In the genomic region with DNA sequence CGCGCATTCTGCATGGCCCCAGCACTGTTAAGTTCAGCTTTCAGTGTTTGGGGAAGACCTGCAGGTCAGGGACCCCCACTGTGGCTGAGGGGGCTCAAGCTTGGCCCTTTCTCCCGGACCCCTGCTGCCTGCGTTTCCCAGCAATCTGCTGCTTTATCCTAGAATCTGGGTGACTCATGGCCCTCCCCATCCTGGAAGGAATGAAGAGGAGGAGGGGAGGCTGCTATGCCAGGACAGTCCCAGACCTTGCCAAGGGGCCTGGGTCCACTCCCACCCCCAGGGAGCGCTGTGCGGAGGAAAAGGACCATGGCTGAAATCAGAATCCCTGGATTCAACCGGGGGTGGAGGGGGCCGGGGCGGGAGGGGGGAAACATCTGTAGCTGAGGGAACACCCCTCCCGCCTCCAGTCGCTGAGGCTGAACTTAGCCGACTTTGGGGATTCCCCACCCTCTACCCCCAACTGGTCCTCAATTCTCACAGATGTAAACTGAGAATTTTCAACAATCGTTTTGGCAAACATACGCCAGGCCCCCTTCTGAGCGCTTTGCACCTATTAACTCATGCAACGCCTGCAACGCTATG, we compare ENCODE assay signal across 8 cellular contexts. TPM values are rescaled to one million over a fixed set of nuclear protein-coding genes. Genes with fewer than 3 reads are reported as not detected.
A peak's percentile ranks its signal among the peaks of the same experiment; 100 is the strongest.
DNase-seq lines count a peak whose midpoint lies in the region; ATAC-seq and TF ChIP-seq lines count a peak whose summit lies in the region.

No MANE protein-coding gene starts in this region.

- BruUV-seq in Panc1 (replicated peaks; lab: Mats Ljungman, UMichigan), result no TSS peak

- peak overlapping the region; percentile 27 for H2AFZ ChIP-seq in neuron (ENCODE audit: low read depth, low read length)

- H3K27me3 ChIP-seq in Panc1 (ENCODE audit: control insufficient read depth, insufficient read depth, low read length) (no peaks in the 10 kb centered on the region), neuron (ENCODE audit: insufficient read depth, low read length) (no peaks in the 10 kb centered on the region), SJCRH30 (0 out of 2 replicates have a peak, but pooled peaks cover 3% of the 10 kb centered on the region)

- in situ Hi-C loops in Panc1 (cut with HindIII; ENCODE audit: low pct_unique_long_range_greater_than_20kb, low sequenced_read_pairs), result no loop called here

- POLR2A ChIA-PET in Panc1 (lab: Charles Lee), result no interaction called here

- peak; percentile 80 for ATAC-seq in Panc1
- ATAC-seq in HG02852 (IDR thresholded peaks at IDR 0.05; ENCODE audit: unreplicated experiment), result no peak

- no peak for TF ChIP-seq CTCF in Panc1 (IDR thresholded peaks at IDR 0.05)
- no peak for TF ChIP-seq CTCF in epithelial cell of esophagus (IDR thresholded peaks at IDR 0.05; ENCODE audit: insufficient read depth, low read depth, low read length, missing control alignments)

- CTCF ChIA-PET in Panc1 (lab: Charles Lee), result interaction anchor here (0.7 kb wide), 1 partner anchor 12 kb away, joined by 5 read pairs; no protein-coding TSS in a partner anchor

- intact Hi-C loops in Panc1 (cut with micrococcal nuclease; ENCODE audit: unreplicated experiment), result no loop called here

- H3K27ac ChIP-seq in Panc1 (ENCODE audit: low read length) (no peak overlapping the region; the same call in 1 of the 2 replicates), SJCRH30 (no peak overlapping the region)

- peaks cover 3% of the 10 kb centered on the region; the same call in 1 of the 2 replicates for H3K4me1 ChIP-seq in Panc1 (ENCODE audit: control insufficient read depth, insufficient read depth, low read length)
- peaks cover 3% of the 10 kb centered on the region for H3K4me1 ChIP-seq in neuron (ENCODE audit: insufficient read depth, low read length)
- H3K4me1 ChIP-seq in SJCRH30, result no peaks in the 10 kb centered on the region

- H3K9me3 ChIP-seq in Panc1 (ENCODE audit: control insufficient read depth, insufficient read depth, low read depth, low read length) (0 out of 2 replicates have a peak, but pooled peaks cover 5% of the 10 kb centered on the region), neuron (ENCODE audit: low read length) (peaks cover 11% of the 10 kb centered on the region), SJCRH30 (replicated peaks) (no peaks in the 10 kb centered on the region)

- peak; percentile 81 for DNase-seq in EL
- no peak for DNase-seq in Panc1 (ENCODE audit: low read depth, low spot score)
- DNase-seq in epithelial cell of esophagus (ENCODE audit: low read depth), result peak; percentile 26
- DNase-seq in DMS79 (lab: John Stamatoyannopoulos, UW), result no peak
- DNase-seq in activated CD8-positive, alpha-beta memory T cell treated with anti-CD3 and anti-CD28 coated beads, Interleukin-2, amount 50 U/mL, for 48 hours, result no peak
- no peak for DNase-seq in SJCRH30

- H3K4me3 ChIP-seq in Panc1 (ENCODE audit: low read depth in 2 of 2, low read length in 2 of 2) (peak overlapping the region; percentile 49 to 62), epithelial cell of esophagus (ENCODE audit: low read length) (peak overlapping the region; percentile 45), neuron (ENCODE audit: low read length) (peak overlapping the region; percentile 31), SJCRH30 (no peak overlapping the region)

- no peaks in the 10 kb centered on the region for H3K36me3 ChIP-seq in Panc1 (ENCODE audit: control insufficient read depth, insufficient read depth, low read length)
- peaks cover 17% of the 10 kb centered on the region for H3K36me3 ChIP-seq in neuron (ENCODE audit: insufficient read depth, low read length)
- no peaks in the 10 kb centered on the region for H3K36me3 ChIP-seq in SJCRH30

RNA-seq across cellular contexts. Expression of a gene that starts 20.6 kb away (rescaled TPM):
- 2.9 TPM for total RNA-seq in Panc1 (2021; ENCODE audit: unreplicated experiment)
- polyA plus RNA-seq in Panc1 (2012; ENCODE audit: insufficient read length), result 1.1 TPM
- 0.71 and 1.0 TPM in 2 replicates for total RNA-seq in SJCRH30 (2014; rRNA removed; shearing (Covaris generic))

RNA-seq across cellular contexts. Expression of a gene that starts 34.7 kb away (rescaled TPM):
- total RNA-seq in Panc1 (2021; ENCODE audit: unreplicated experiment), result 19.9 TPM
- 10.3 TPM for polyA plus RNA-seq in Panc1 (2012; ENCODE audit: insufficient read length)
- 18.3 and 20.4 TPM in 2 replicates for total RNA-seq in SJCRH30 (2014; rRNA removed; shearing (Covaris generic))

RNA-seq across cellular contexts. Expression of a gene that starts 34.9 kb away (rescaled TPM):
- total RNA-seq in Panc1 (2021; ENCODE audit: unreplicated experiment), result 171 TPM
- polyA plus RNA-seq in Panc1 (2012; ENCODE audit: insufficient read length), result 325 TPM
- 79.1 and 79.2 TPM in 2 replicates for total RNA-seq in SJCRH30 (2014; rRNA removed; shearing (Covaris generic))

Comparison
In these comparisons a context has a peak if more than half of its experiments do, and no peak if none do; other contexts are left out.
1. DNase-seq: peak in EL (single experiment) and epithelial cell of esophagus (single experiment); none in Panc1 (single experiment), DMS79 (single experiment), activated CD8-positive, alpha-beta memory T cell treated with anti-CD3 and anti-CD28 coated beads, Interleukin-2, amount 50 U/mL, for 48 hours (single experiment) and SJCRH30 (0 of 2).